ENCODE assay signal across 19 cellular contexts in genomic region chr2:14235667-14236066, GRCh38.
"Had no signal": no experiment of that assay in that cellular context is flagged by ENCODE, and none has a peak within 500 bp of the region (broad histone marks: within the 10 kb centered on the region; RNA-seq: fewer than 3 reads in every experiment).

No MANE protein-coding gene starts in this region.

- H3K4me1 Mint-ChIP-seq: activated CD4-positive, alpha-beta T cell treated with anti-CD3 and anti-CD28 coated beads, Interleukin-2, amount 10 ng/mL, durations not matched to agents 24 days and 14 days; brain; neural progenitor cell; stimulated activated naive CD8-positive, alpha-beta T cell treated with anti-CD3 and anti-CD28 coated beads, Interleukin-15, amount 100 ng/mL, for 72 hours had no signal

- ATAC-seq: left lung; stimulated activated naive CD8-positive, alpha-beta T cell treated with anti-CD3 and anti-CD28 coated beads, Interleukin-15, amount 100 ng/mL, for 72 hours had no signal

- H3K4me3 Mint-ChIP-seq: activated CD4-positive, alpha-beta T cell treated with anti-CD3 and anti-CD28 coated beads, Interleukin-2, amount 10 ng/mL, durations not matched to agents 24 days and 14 days; activated naive CD8-positive, alpha-beta T cell; brain; neural progenitor cell; stimulated activated naive CD8-positive, alpha-beta T cell treated with anti-CD3 and anti-CD28 coated beads, Interleukin-15, amount 100 ng/mL, for 72 hours had no signal

- DNase-seq: activated CD4-positive, alpha-beta T cell treated with anti-CD3 and anti-CD28 coated beads, Interleukin-2, amount 10 ng/mL, durations not matched to agents 24 days and 14 days; activated CD4-positive, CD25-positive, alpha-beta regulatory T cell; activated CD8-positive, alpha-beta memory T cell treated with anti-CD3 and anti-CD28 coated beads for 24 hours; activated gamma-delta T cell treated with Interleukin-2 at 50 U/mL for 16 hours; central memory CD4-positive, alpha-beta T cell; effector CD4-positive, alpha-beta T cell; foreskin fibroblast; hippocampal formation; kidney; left lung; mammary epithelial cell; stimulated activated CD4-positive, alpha-beta T cell treated with anti-CD3 and anti-CD28 coated beads, Interleukin-1b, Interleukin-23, amount 100 ng/mL, for 48 hours; stimulated activated naive CD8-positive, alpha-beta T cell treated with anti-CD3 and anti-CD28 coated beads, Interleukin-15, amount 100 ng/mL, for 72 hours; testis; upper lobe of left lung had no signal

- H3K27ac ChIP-seq: coronary artery, left lung, neural progenitor cell, testis, upper lobe of left lung had no signal

- H3K4me2 ChIP-seq: neural progenitor cell had no signal

- H2AFZ ChIP-seq: neural progenitor cell had no signal

- H3K9ac ChIP-seq: neural progenitor cell had no signal

- H3K4me1 ChIP-seq: left lung, testis, upper lobe of left lung had no signal

- H3K9me3 Mint-ChIP-seq: activated CD4-positive, alpha-beta T cell treated with anti-CD3 and anti-CD28 coated beads, Interleukin-2, amount 10 ng/mL, durations not matched to agents 24 days and 14 days; brain; neural progenitor cell had no signal

- H3K27ac Mint-ChIP-seq: activated CD4-positive, alpha-beta T cell treated with anti-CD3 and anti-CD28 coated beads, Interleukin-2, amount 10 ng/mL, durations not matched to agents 24 days and 14 days; activated naive CD8-positive, alpha-beta T cell; brain; neural progenitor cell; stimulated activated naive CD8-positive, alpha-beta T cell treated with anti-CD3 and anti-CD28 coated beads, Interleukin-15, amount 100 ng/mL, for 72 hours had no signal

- H3K36me3 Mint-ChIP-seq: activated naive CD8-positive, alpha-beta T cell; brain; neural progenitor cell had no signal

- H3K9me3 ChIP-seq: left lung, testis, upper lobe of left lung had no signal

- H3K27me3 Mint-ChIP-seq: activated CD4-positive, alpha-beta T cell treated with anti-CD3 and anti-CD28 coated beads, Interleukin-2, amount 10 ng/mL, durations not matched to agents 24 days and 14 days; activated naive CD8-positive, alpha-beta T cell; brain; stimulated activated naive CD8-positive, alpha-beta T cell treated with anti-CD3 and anti-CD28 coated beads, Interleukin-15, amount 100 ng/mL, for 72 hours had no signal

- H3K36me3 ChIP-seq: left lung, neural progenitor cell, upper lobe of left lung had no signal

- H3K27me3 ChIP-seq: left lung, neural progenitor cell, testis, upper lobe of left lung had no signal

- H3K4me3 ChIP-seq: coronary artery, left lung, neural progenitor cell, testis, upper lobe of left lung had no signal
